In genomic region chr5:173907284-173907683, GRCh38 we compare ENCODE assay signal across 1 cellular context.
TF ChIP-seq lines count a peak whose summit lies in the region.

No MANE protein-coding gene starts in this region.

TF ChIP-seq in GM23338, 12 proteins besides CTCF, POLR2A, EP300 and RAD21 (continued from another document):
- no peak for TF ChIP-seq ZNF462 (CRISPR knock-in tag; IDR thresholded peaks at IDR 0.05)
- TF ChIP-seq STAT1 (IDR thresholded peaks at IDR 0.05; ENCODE audit: unreplicated experiment): no peak
- no peak for TF ChIP-seq JUNB (IDR thresholded peaks at IDR 0.05; ENCODE audit: unreplicated experiment)
- no peak for TF ChIP-seq NANOG (IDR thresholded peaks at IDR 0.05; ENCODE audit: borderline replicate concordance)
TF ChIP-seq in GM23338: peak in this region for 0.
